9 cellular contexts compared by ENCODE assay signal in genomic region chr19:39832341-39833083, GRCh38. TPM values are rescaled to one million over a fixed set of nuclear protein-coding genes. Genes with fewer than 3 reads are reported as not detected.
DNase-seq lines count a peak whose midpoint lies in the region; ATAC-seq, FAIRE-seq and TF ChIP-seq lines count a peak whose summit lies in the region.
"Had no signal": no experiment of that assay in that cellular context is flagged by ENCODE, and none has a peak within 500 bp of the region (broad histone marks: within the 10 kb centered on the region; RNA-seq: fewer than 3 reads in every experiment).

No MANE protein-coding gene starts in this region.

- H2BK12ac ChIP-seq in H9 (ENCODE audit: insufficient read length, low read depth, low read length) = no peak overlapping the region

- H3K4me1 ChIP-seq in H9 (ENCODE audit: insufficient read depth, low read length) = no peaks in the 10 kb centered on the region
- H3K4me1 ChIP-seq in skeletal muscle tissue (ENCODE audit: control insufficient read depth in 3 of 3, insufficient read depth in 3 of 3, low read length in 3 of 3) = peaks cover 51 to 61% (median 56%) of the 10 kb centered on the region in 3 donors

- no peaks in the 10 kb centered on the region for H3K79me2 ChIP-seq in H9 (ENCODE audit: insufficient read depth, low read length)

- H3K56ac ChIP-seq in H9 (ENCODE audit: insufficient read length, low read depth, low read length) = no peak overlapping the region

- no peak overlapping the region for H2AK5ac ChIP-seq in H9 (ENCODE audit: insufficient read length, low read length)

- CTCF ChIA-PET in activated CD8-positive, alpha-beta T cell treated with anti-CD3 and anti-CD28 coated beads, Interleukin-2, amount 10 ng/mL, durations not matched to agents 7 days and 5 days (lab: Charles Lee) = interaction anchor here (1.1 to 2.2 kb wide), 4 partner anchors 12 to 138 kb away, joined by 4 to 70 read pairs (median 12); partner anchors contain the start of genes FBL and PSMC4

- no CpG with 5 or more reads among the region's 5 CpGs for WGBS in H9 (ENCODE audit: extremely low coverage, insufficient read length, low lambda C conversion rate)

- no peak overlapping the region for H2BK5ac ChIP-seq in H9 (ENCODE audit: insufficient read length, low read length)

- H3K27ac ChIP-seq in H9 (ENCODE audit: insufficient read length, low read depth, low read length) = no peak overlapping the region
- peak overlapping the region; percentile 96 for H3K27ac ChIP-seq in skeletal muscle tissue (ENCODE audit: low read depth, low read length)

- H2AFZ ChIP-seq in H9 (ENCODE audit: low read length) = no peak overlapping the region

- H3K27me3 ChIP-seq in H9 (ENCODE audit: insufficient read depth, low read length) (no peaks in the 10 kb centered on the region), skeletal muscle tissue (ENCODE audit: control insufficient read depth in 3 of 3, insufficient read depth in 3 of 3, low read length in 3 of 3) (no peaks in the 10 kb centered on the region)

- H2BK15ac ChIP-seq in H9 (ENCODE audit: low read depth, low read length) = no peak overlapping the region

- H3K9me3 ChIP-seq in H9 (ENCODE audit: control insufficient read depth, low read depth, low read length) (no peaks in the 10 kb centered on the region), skeletal muscle tissue (ENCODE audit: control insufficient read depth in 3 of 3, low read length in 3 of 3) (no peaks in the 10 kb centered on the region)

- TF ChIP-seq CTCF in H9 (conservative IDR thresholded peaks at IDR 0.05) = no peak

- no peak for TF ChIP-seq POLR2A in GM12892 (IDR thresholded peaks at IDR 0.05; ENCODE audit: low read depth, low read length)

- H3K18ac ChIP-seq in H9 (ENCODE audit: insufficient read length, low read depth, low read length) = no peak overlapping the region

- ATAC-seq in activated CD8-positive, alpha-beta T cell treated with anti-CD3 and anti-CD28 coated beads, Interleukin-2, amount 10 ng/mL, durations not matched to agents 7 days and 5 days = no peak
- ATAC-seq in GM18511 (IDR thresholded peaks at IDR 0.05; ENCODE audit: unreplicated experiment) = no peak
- no peak for ATAC-seq in GM18868 (IDR thresholded peaks at IDR 0.05; ENCODE audit: unreplicated experiment)

- POLR2A ChIA-PET in activated CD8-positive, alpha-beta T cell treated with anti-CD3 and anti-CD28 coated beads, Interleukin-2, amount 10 ng/mL, durations not matched to agents 7 days and 5 days (lab: Charles Lee) = interaction anchor here (1.2 to 1.9 kb wide), 2 partner anchors 8 to 13 kb away, joined by 9 to 13 read pairs; no protein-coding TSS in a partner anchor

- H3K23ac ChIP-seq in H9 (ENCODE audit: insufficient read length, low read depth, low read length) = no peak overlapping the region

- peaks cover 18 to 19% of the 10 kb centered on the region in 2 experiments for H3K4me1 Mint-ChIP-seq in H9
- peaks cover 43% of the 10 kb centered on the region for H3K4me1 Mint-ChIP-seq in activated CD8-positive, alpha-beta T cell treated with anti-CD3 and anti-CD28 coated beads, Interleukin-2, amount 10 ng/mL, durations not matched to agents 7 days and 5 days (ENCODE audit: low read depth)

- DNase-seq in H9 = no peak
- no peak for DNase-seq in activated CD8-positive, alpha-beta T cell treated with anti-CD3 and anti-CD28 coated beads, Interleukin-2, amount 10 ng/mL, durations not matched to agents 7 days and 5 days
- peak; percentile 51 for DNase-seq in hepatic stellate cell (ENCODE audit: low spot score)
- no peak for DNase-seq in posterior vena cava (ENCODE audit: low spot score)
- no peak for DNase-seq in GM12892 (ENCODE audit: insufficient read length)
- DNase-seq: stimulated activated CD4-positive, alpha-beta T cell treated with anti-CD3 and anti-CD28 coated beads, Interleukin-4, amount 100 ng/mL, for 1 hour had no signal

- no peak overlapping the region for H2BK120ac ChIP-seq in H9 (ENCODE audit: low read depth, low read length, poor library complexity, severe bottlenecking)

- H3K36me3 Mint-ChIP-seq in H9 (ENCODE audit: insufficient read depth in 1 of 3, low read depth in 3 of 3) = peaks cover 25 to 74% (median 57%) of the 10 kb centered on the region in 3 experiments
- peaks cover 66% of the 10 kb centered on the region for H3K36me3 Mint-ChIP-seq in activated CD8-positive, alpha-beta T cell treated with anti-CD3 and anti-CD28 coated beads, Interleukin-2, amount 10 ng/mL, durations not matched to agents 7 days and 5 days (ENCODE audit: low read depth)

- H3K4me3 ChIP-seq in skeletal muscle tissue (ENCODE audit: low read length in 3 of 3) = peak overlapping the region; percentile 83 to 91 (median 84)

- H3K4me2 ChIP-seq in H9 (ENCODE audit: insufficient read depth, insufficient read length, low read length) = peak overlapping the region; percentile 33

- peak overlapping the region; percentile 21; the same call in 1 of the 2 replicates for H3K14ac ChIP-seq in H9 (ENCODE audit: insufficient read depth, low read length)

- no peaks in the 10 kb centered on the region for H3K79me1 ChIP-seq in H9 (ENCODE audit: insufficient read depth, low read depth, low read length, poor library complexity, severe bottlenecking)

- no peak overlapping the region for H3T11ph ChIP-seq in H9 (ENCODE audit: low read length)

- no peaks in the 10 kb centered on the region for H3K27me3 Mint-ChIP-seq in H9 (ENCODE audit: low read depth)
- H3K27me3 Mint-ChIP-seq in activated CD8-positive, alpha-beta T cell treated with anti-CD3 and anti-CD28 coated beads, Interleukin-2, amount 10 ng/mL, durations not matched to agents 7 days and 5 days (ENCODE audit: low read depth) = no peaks in the 10 kb centered on the region

- no peak for FAIRE-seq in GM12892 (lab: Jason Lieb, UNC)

- H3K9me3 Mint-ChIP-seq in H9 = no peaks in the 10 kb centered on the region
- no peaks in the 10 kb centered on the region for H3K9me3 Mint-ChIP-seq in activated CD8-positive, alpha-beta T cell treated with anti-CD3 and anti-CD28 coated beads, Interleukin-2, amount 10 ng/mL, durations not matched to agents 7 days and 5 days (ENCODE audit: insufficient read depth)

- H3K9ac ChIP-seq in H9 (ENCODE audit: extremely low read depth, insufficient read length, low read length) (peak overlapping the region; percentile 13), skeletal muscle tissue (ENCODE audit: low read depth in 1 of 3, low read length in 3 of 3) (peak overlapping the region; percentile 88 to 94 (median 92))

- no peak overlapping the region; the same call in 1 of the 2 replicates for H3K4ac ChIP-seq in H9 (ENCODE audit: low read depth, low read length)

- peaks cover 62 to 67% (median 62%) of the 10 kb centered on the region in 3 donors for H3K36me3 ChIP-seq in skeletal muscle tissue (ENCODE audit: control insufficient read depth in 3 of 3, insufficient read depth in 3 of 3, low read length in 3 of 3)

- no peak overlapping the region for H4K91ac ChIP-seq in H9 (ENCODE audit: insufficient read length, low read depth, low read length)

- H3K23me2 ChIP-seq in H9 (ENCODE audit: insufficient read length, low read depth, low read length, poor library complexity, severe bottlenecking) = no peaks in the 10 kb centered on the region

- H3K4me3 Mint-ChIP-seq in H9 = peak overlapping the region; percentile 76 to 80
- H3K4me3 Mint-ChIP-seq in activated CD8-positive, alpha-beta T cell treated with anti-CD3 and anti-CD28 coated beads, Interleukin-2, amount 10 ng/mL, durations not matched to agents 7 days and 5 days = peak overlapping the region; percentile 49

- intact Hi-C loops in posterior vena cava (cut with DNase I) = no loop called here

- no peak overlapping the region for H4K5ac ChIP-seq in H9 (ENCODE audit: insufficient read length, low read depth, low read length)

- no peak overlapping the region for H2BK20ac ChIP-seq in H9 (ENCODE audit: low read depth, low read length, poor library complexity, severe bottlenecking)

- H4K8ac ChIP-seq in H9 (replicated peaks; ENCODE audit: insufficient read length, low read depth, low read length) = no peak overlapping the region

- no peaks in the 10 kb centered on the region for H4K20me1 ChIP-seq in H9 (ENCODE audit: control insufficient read depth, insufficient read depth, insufficient read length)

- peak overlapping the region; percentile 25 to 96 (median 95) for H3K27ac Mint-ChIP-seq in H9
- peak overlapping the region; percentile 79 for H3K27ac Mint-ChIP-seq in activated CD8-positive, alpha-beta T cell treated with anti-CD3 and anti-CD28 coated beads, Interleukin-2, amount 10 ng/mL, durations not matched to agents 7 days and 5 days

RNA-seq across cellular contexts. Expression of gene DYRK1B, which starts 1.4 kb away (rescaled TPM):
- 13.6 and 14.3 TPM in 2 replicates for total RNA-seq in H9 (2021)
- total RNA-seq in activated CD8-positive, alpha-beta T cell treated with anti-CD3 and anti-CD28 coated beads, Interleukin-2, amount 10 ng/mL, durations not matched to agents 7 days and 5 days = 1 to 10 TPM; 7.5 to 8.5 TPM
- 25.1 TPM for total RNA-seq in skeletal muscle tissue
- total RNA-seq in posterior vena cava = 1 to 10 TPM; 5.4 to 8.7 TPM
- 4.7 TPM for polyA plus RNA-seq in GM12892 (2012; ENCODE audit: missing spikeins)

RNA-seq across cellular contexts. Expression of gene FBL, which starts 13.7 kb away (rescaled TPM):
- total RNA-seq in H9 (2021) (621 and 625 TPM in 2 replicates), skeletal muscle tissue (386 TPM), posterior vena cava (100 to 1,000 TPM in 1 of 2 donors, 10 to 100 TPM in 1; 94.1 to 121 TPM)
- 100 to 1,000 TPM; 385 to 399 TPM for total RNA-seq in activated CD8-positive, alpha-beta T cell treated with anti-CD3 and anti-CD28 coated beads, Interleukin-2, amount 10 ng/mL, durations not matched to agents 7 days and 5 days
- 464 TPM for polyA plus RNA-seq in GM12892 (2012; ENCODE audit: missing spikeins)

RNA-seq across cellular contexts. Expression of gene LEUTX, which starts 53.9 kb away (rescaled TPM):
- total RNA-seq in H9 (2021) (not detected in 2 replicates), skeletal muscle tissue (not detected), posterior vena cava (not detected)
- not detected for total RNA-seq in activated CD8-positive, alpha-beta T cell treated with anti-CD3 and anti-CD28 coated beads, Interleukin-2, amount 10 ng/mL, durations not matched to agents 7 days and 5 days
- not detected for polyA plus RNA-seq in GM12892 (2012; ENCODE audit: missing spikeins)
